Comparison of ENCODE assay signal across 2 cellular contexts in genomic region chr7:134089446-134089845, GRCh38.
TF ChIP-seq lines count a peak whose summit lies in the region.

No MANE protein-coding gene starts in this region.

TF ChIP-seq in HepG2, 621 proteins besides CTCF, POLR2A, EP300 and RAD21 (continues in another document):
- TF ChIP-seq ZBTB21 (CRISPR knock-in tag; IDR thresholded peaks at IDR 0.05) (no peak), NFIB (CRISPR knock-in tag; IDR thresholded peaks at IDR 0.05; ENCODE audit: borderline replicate concordance) (no peak), ZNF605 (CRISPR knock-in tag; IDR thresholded peaks at IDR 0.05) (no peak), KAT7 (CRISPR knock-in tag; IDR thresholded peaks at IDR 0.05; ENCODE audit: borderline replicate concordance) (no peak), SETDB1 (CRISPR knock-in tag; IDR thresholded peaks at IDR 0.05; ENCODE audit: borderline replicate concordance) (0 out of 2 replicates have a peak, but pooled peaks have one; percentile 25), ZNF615 (CRISPR knock-in tag; IDR thresholded peaks at IDR 0.05; ENCODE audit: borderline replicate concordance) (no peak), USF2 (IDR thresholded peaks at IDR 0.05; ENCODE audit: low read depth, low read length) (no peak), USF2 (CRISPR knock-in tag; IDR thresholded peaks at IDR 0.05; ENCODE audit: borderline replicate concordance) (no peak), PCBP2 (optimal IDR thresholded peaks at IDR 0.05; ENCODE audit: low read depth, low read length, poor library complexity, severe bottlenecking) (no peak), ZNF296 (CRISPR knock-in tag; conservative IDR thresholded peaks at IDR 0.05) (no peak), ZNF124 (CRISPR knock-in tag; IDR thresholded peaks at IDR 0.05) (no peak), ZNF282 (IDR thresholded peaks at IDR 0.05; ENCODE audit: partially characterized antibody) (no peak), ZFYVE20 (CRISPR knock-in tag; IDR thresholded peaks at IDR 0.05; ENCODE audit: borderline replicate concordance, low read depth) (no peak), ZBTB8A (CRISPR knock-in tag; IDR thresholded peaks at IDR 0.05; ENCODE audit: borderline replicate concordance, low read depth) (no peak), ZNF713 (CRISPR knock-in tag; IDR thresholded peaks at IDR 0.05) (no peak), NR2F2 (IDR thresholded peaks at IDR 0.05; ENCODE audit: borderline replicate concordance, low read depth) (no peak), XBP1 (CRISPR knock-in tag; IDR thresholded peaks at IDR 0.05) (no peak), ZFP36 (IDR thresholded peaks at IDR 0.05; ENCODE audit: borderline replicate concordance, low read depth, low read length, partially characterized antibody) (peak; percentile 77), HNF1A (IDR thresholded peaks at IDR 0.05; ENCODE audit: low read depth) (no peak), HNF1A (CRISPR knock-in tag; IDR thresholded peaks at IDR 0.05; ENCODE audit: borderline replicate concordance) (no peak), TGIF2 (CRISPR knock-in tag; IDR thresholded peaks at IDR 0.05) (no peak), ZNF724P (CRISPR knock-in tag; IDR thresholded peaks at IDR 0.05; ENCODE audit: borderline replicate concordance) (peak; percentile 99), ZNF33B (CRISPR knock-in tag; IDR thresholded peaks at IDR 0.05) (no peak), HNRNPUL1 (IDR thresholded peaks at IDR 0.05; ENCODE audit: low read depth, low read length) (no peak), TOPORS (CRISPR knock-in tag; IDR thresholded peaks at IDR 0.05) (peak; percentile 79), ZNF879 (CRISPR knock-in tag; IDR thresholded peaks at IDR 0.05) (no peak)
- TF ChIP-seq, protein P1, sequence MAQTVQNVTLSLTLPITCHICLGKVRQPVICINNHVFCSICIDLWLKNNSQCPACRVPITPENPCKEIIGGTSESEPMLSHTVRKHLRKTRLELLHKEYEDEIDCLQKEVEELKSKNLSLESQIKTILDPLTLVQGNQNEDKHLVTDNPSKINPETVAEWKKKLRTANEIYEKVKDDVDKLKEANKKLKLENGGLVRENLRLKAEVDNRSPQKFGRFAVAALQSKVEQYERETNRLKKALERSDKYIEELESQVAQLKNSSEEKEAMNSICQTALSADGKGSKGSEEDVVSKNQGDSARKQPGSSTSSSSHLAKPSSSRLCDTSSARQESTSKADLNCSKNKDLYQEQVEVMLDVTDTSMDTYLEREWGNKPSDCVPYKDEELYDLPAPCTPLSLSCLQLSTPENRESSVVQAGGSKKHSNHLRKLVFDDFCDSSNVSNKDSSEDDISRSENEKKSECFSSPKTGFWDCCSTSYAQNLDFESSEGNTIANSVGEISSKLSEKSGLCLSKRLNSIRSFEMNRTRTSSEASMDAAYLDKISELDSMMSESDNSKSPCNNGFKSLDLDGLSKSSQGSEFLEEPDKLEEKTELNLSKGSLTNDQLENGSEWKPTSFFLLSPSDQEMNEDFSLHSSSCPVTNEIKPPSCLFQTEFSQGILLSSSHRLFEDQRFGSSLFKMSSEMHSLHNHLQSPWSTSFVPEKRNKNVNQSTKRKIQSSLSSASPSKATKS (CRISPR knock-in tag; IDR thresholded peaks at IDR 0.05), result no peak
- TF ChIP-seq, protein P2, sequence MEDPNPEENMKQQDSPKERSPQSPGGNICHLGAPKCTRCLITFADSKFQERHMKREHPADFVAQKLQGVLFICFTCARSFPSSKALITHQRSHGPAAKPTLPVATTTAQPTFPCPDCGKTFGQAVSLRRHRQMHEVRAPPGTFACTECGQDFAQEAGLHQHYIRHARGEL (CRISPR knock-in tag; IDR thresholded peaks at IDR 0.05), result no peak

TF ChIP-seq in K562, 482 proteins besides CTCF, POLR2A, EP300 and RAD21 (continues in another document):
- TF ChIP-seq MAFK (IDR thresholded peaks at IDR 0.05; ENCODE audit: low read length) (no peak), PTBP1 (IDR thresholded peaks at IDR 0.05; ENCODE audit: low read depth, low read length) (no peak), KLF1 (tag; IDR thresholded peaks at IDR 0.05) (no peak), ZFP36 (IDR thresholded peaks at IDR 0.05; ENCODE audit: low read depth, low read length, partially characterized antibody) (peak; percentile 91), MEIS2 (IDR thresholded peaks at IDR 0.05; ENCODE audit: partially characterized antibody) (no peak), PHF8 (IDR thresholded peaks at IDR 0.05; ENCODE audit: borderline replicate concordance, low read length) (no peak), CEBPZ (IDR thresholded peaks at IDR 0.05; ENCODE audit: borderline replicate concordance, low read depth, low read length) (peak; percentile 58; the same call in 1 of the 2 replicates), HNRNPLL (IDR thresholded peaks at IDR 0.05; ENCODE audit: low read depth, low read length, poor library complexity, severe bottlenecking) (no peak), TRIM28 (IDR thresholded peaks at IDR 0.05) (peak; percentile 74), BMI1 (IDR thresholded peaks at IDR 0.05; ENCODE audit: low read length) (no peak), ZFX (CRISPR knock-in tag; IDR thresholded peaks at IDR 0.05) (no peak), STAT5B (CRISPR knock-in tag; IDR thresholded peaks at IDR 0.05) (no peak), HDAC6 (IDR thresholded peaks at IDR 0.05; ENCODE audit: low read depth, low read length) (no peak), ZNF280A (IDR thresholded peaks at IDR 0.05; ENCODE audit: low read depth, partially characterized antibody) (peak; percentile 76), ILF3 (IDR thresholded peaks at IDR 0.05; ENCODE audit: borderline replicate concordance) (no peak), NR2F6 (CRISPR knock-in tag; IDR thresholded peaks at IDR 0.05) (no peak), CBX3 (IDR thresholded peaks at IDR 0.05; ENCODE audit: borderline replicate concordance in 1 of 2, low read length in 2 of 2) (peak in 1 of 2 experiments; percentile 75; a peak in 2 of 3 replicates), AFF4 (CRISPR knock-in tag; IDR thresholded peaks at IDR 0.05) (no peak), PHF20 (IDR thresholded peaks at IDR 0.05; ENCODE audit: partially characterized antibody) (no peak), DPF2 (IDR thresholded peaks at IDR 0.05) (no peak), CBX5 (IDR thresholded peaks at IDR 0.05; ENCODE audit: borderline replicate concordance, low read depth) (peak; percentile 89; the same call in 1 of the 2 replicates), NFE2 (IDR thresholded peaks at IDR 0.05; ENCODE audit: low read depth) (no peak), TAL1 (IDR thresholded peaks at IDR 0.05) (no peak), ATF1 (CRISPR knock-in tag; IDR thresholded peaks at IDR 0.05) (no peak), ATF1 (tag; IDR thresholded peaks at IDR 0.05) (no peak), ZNF695 (CRISPR knock-in tag; IDR thresholded peaks at IDR 0.05) (no peak), NBN (IDR thresholded peaks at IDR 0.05; ENCODE audit: low read depth) (no peak), ZNF436 (CRISPR knock-in tag; IDR thresholded peaks at IDR 0.05) (no peak), CREM (IDR thresholded peaks at IDR 0.05; ENCODE audit: low read depth) (no peak), POLR3A (IDR thresholded peaks at IDR 0.05; ENCODE audit: borderline replicate concordance, extremely low read depth, insufficient read depth, insufficient read length) (no peak), RBM25 (IDR thresholded peaks at IDR 0.05; ENCODE audit: low read depth, low read length, severe bottlenecking) (no peak), ZNF717 (CRISPR knock-in tag; IDR thresholded peaks at IDR 0.05) (no peak), ZNF280B (CRISPR knock-in tag; IDR thresholded peaks at IDR 0.05) (0 out of 2 replicates have a peak, but pooled peaks have one; percentile 51), CBX1 (IDR thresholded peaks at IDR 0.05; ENCODE audit: low read depth) (no peak)
- TF ChIP-seq, protein P3, sequence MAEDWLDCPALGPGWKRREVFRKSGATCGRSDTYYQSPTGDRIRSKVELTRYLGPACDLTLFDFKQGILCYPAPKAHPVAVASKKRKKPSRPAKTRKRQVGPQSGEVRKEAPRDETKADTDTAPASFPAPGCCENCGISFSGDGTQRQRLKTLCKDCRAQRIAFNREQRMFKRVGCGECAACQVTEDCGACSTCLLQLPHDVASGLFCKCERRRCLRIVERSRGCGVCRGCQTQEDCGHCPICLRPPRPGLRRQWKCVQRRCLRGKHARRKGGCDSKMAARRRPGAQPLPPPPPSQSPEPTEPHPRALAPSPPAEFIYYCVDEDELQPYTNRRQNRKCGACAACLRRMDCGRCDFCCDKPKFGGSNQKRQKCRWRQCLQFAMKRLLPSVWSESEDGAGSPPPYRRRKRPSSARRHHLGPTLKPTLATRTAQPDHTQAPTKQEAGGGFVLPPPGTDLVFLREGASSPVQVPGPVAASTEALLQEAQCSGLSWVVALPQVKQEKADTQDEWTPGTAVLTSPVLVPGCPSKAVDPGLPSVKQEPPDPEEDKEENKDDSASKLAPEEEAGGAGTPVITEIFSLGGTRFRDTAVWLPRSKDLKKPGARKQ (CRISPR knock-in tag; IDR thresholded peaks at IDR 0.05), result peak; percentile 99
- TF ChIP-seq, protein P4, sequence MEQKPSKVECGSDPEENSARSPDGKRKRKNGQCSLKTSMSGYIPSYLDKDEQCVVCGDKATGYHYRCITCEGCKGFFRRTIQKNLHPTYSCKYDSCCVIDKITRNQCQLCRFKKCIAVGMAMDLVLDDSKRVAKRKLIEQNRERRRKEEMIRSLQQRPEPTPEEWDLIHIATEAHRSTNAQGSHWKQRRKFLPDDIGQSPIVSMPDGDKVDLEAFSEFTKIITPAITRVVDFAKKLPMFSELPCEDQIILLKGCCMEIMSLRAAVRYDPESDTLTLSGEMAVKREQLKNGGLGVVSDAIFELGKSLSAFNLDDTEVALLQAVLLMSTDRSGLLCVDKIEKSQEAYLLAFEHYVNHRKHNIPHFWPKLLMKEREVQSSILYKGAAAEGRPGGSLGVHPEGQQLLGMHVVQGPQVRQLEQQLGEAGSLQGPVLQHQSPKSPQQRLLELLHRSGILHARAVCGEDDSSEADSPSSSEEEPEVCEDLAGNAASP (IDR thresholded peaks at IDR 0.05), result no peak
